Comparison of ENCODE assay signal across 8 cellular contexts in the genomic region with DNA sequence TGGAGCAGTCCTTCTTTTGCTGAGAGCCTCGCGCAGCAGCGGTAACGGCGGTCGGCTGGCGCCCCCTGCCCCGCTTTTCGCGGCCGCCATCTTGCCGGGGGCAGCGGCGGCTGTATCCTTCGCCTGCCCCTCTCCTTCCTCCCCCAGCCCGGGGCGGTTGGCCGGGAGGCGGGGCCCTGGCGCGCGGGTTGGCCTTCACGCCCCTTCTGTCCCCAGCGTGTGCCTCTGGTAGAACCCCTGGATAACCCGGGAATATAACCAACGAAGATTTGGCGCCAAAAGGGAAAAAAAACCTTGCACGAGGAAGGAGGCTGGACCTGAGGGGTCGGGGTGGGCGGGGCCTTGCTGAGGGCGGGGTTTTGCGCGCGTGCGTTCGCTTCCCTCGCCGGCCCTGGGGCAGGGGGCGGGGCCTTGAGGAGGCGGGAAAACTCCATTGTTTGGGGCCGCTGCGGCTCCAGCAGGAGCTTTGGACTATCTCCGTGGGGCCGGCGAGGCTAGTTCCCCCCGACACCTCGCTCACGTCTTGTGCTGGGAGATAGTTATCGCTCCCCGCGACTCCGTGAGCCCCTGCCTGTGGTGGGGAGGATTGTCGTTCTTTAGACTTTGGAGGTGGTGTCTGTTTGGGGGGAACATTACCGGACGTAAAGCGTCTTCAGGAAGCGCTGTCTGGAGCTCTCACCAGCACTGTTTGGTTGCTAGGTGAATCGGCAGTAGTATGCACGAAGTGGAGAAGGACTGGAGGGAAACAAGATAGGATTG. TPM values are rescaled to one million over a fixed set of nuclear protein-coding genes. Genes with fewer than 3 reads are reported as not detected.
DNase-seq lines count a peak whose midpoint lies in the region; ATAC-seq, FAIRE-seq and TF ChIP-seq lines count a peak whose summit lies in the region.

No MANE protein-coding gene starts in this region.

- no peaks in the 10 kb centered on the region for H3K27me3 Mint-ChIP-seq in activated CD4-positive, alpha-beta T cell treated with anti-CD3 and anti-CD28 coated beads for 36 hours

- peaks cover 13% of the 10 kb centered on the region; the same call in 2 of the 3 replicates for H3K4me1 ChIP-seq in A549

- CTCF ChIA-PET in A549 (lab: Yijun Ruan, JAX), result no interaction called here
- CTCF ChIA-PET in activated CD4-positive, alpha-beta T cell treated with anti-CD3 and anti-CD28 coated beads for 36 hours (lab: Charles Lee), result interaction anchor here (0.7 to 1.4 kb wide), 3 partner anchors 85 to 279 kb away, joined by 3 to 4 read pairs (median 3); a partner anchor contains a TSS

- DNase-seq in A549 (ENCODE audit: low read depth in 1 of 2, low spot score in 1 of 2), result peak; percentile 71 to 89
- peak; percentile 81 for DNase-seq in NCI-H510A treated with DMSO at 0.1 percent for 48 hours (lab: John Stamatoyannopoulos, UW)
- DNase-seq in activated CD4-positive, alpha-beta T cell treated with anti-CD3 and anti-CD28 coated beads for 36 hours, result peak; percentile 95
- DNase-seq in choroid plexus epithelial cell (ENCODE audit: low read depth), result peak; percentile 93
- DNase-seq in stimulated activated CD4-positive, alpha-beta T cell treated with anti-CD3 and anti-CD28 coated beads, Interleukin-1b, Interleukin-23, amount 100 ng/mL, for 1 hour (ENCODE audit: low read depth in 2 of 2), result peak; percentile 62 to 80

- peak overlapping the region; percentile 94 for H3K4me2 ChIP-seq in A549

- peaks cover 28% of the 10 kb centered on the region for H3K4me1 Mint-ChIP-seq in activated CD4-positive, alpha-beta T cell treated with anti-CD3 and anti-CD28 coated beads for 36 hours

- peaks cover 5% of the 10 kb centered on the region for H3K36me3 Mint-ChIP-seq in activated CD4-positive, alpha-beta T cell treated with anti-CD3 and anti-CD28 coated beads for 36 hours (ENCODE audit: low read depth)

- WGBS in A549 (ENCODE audit: missing lambda C conversion rate), result 4% methylated on average over 9 of the region's 59 CpGs

- peak overlapping the region; percentile 89 for H3K4me3 ChIP-seq in A549
- H3K4me3 ChIP-seq in choroid plexus epithelial cell (ENCODE audit: low read depth, low read length), result peak overlapping the region; percentile 100

- TF ChIP-seq CTCF in A549 (IDR thresholded peaks at IDR 0.05), result no peak
- TF ChIP-seq CTCF in choroid plexus epithelial cell (conservative IDR thresholded peaks at IDR 0.05; ENCODE audit: low read depth, low read length), result no peak

- H3K4me3 Mint-ChIP-seq in activated CD4-positive, alpha-beta T cell treated with anti-CD3 and anti-CD28 coated beads for 36 hours, result peak overlapping the region; percentile 91

- no peak for TF ChIP-seq POLR2A in A549 (IDR thresholded peaks at IDR 0.05; ENCODE audit: low read length)

- TF ChIP-seq EP300 in A549 (IDR thresholded peaks at IDR 0.05), result no peak

- no peaks in the 10 kb centered on the region for H3K9me3 ChIP-seq in A549

- POLR2A ChIA-PET in A549 (lab: Yijun Ruan, JAX), result interaction anchor here (0.8 to 3.6 kb wide), 4 partner anchors 9 to 104 kb away, joined by 3 to 27 read pairs (median 4); a partner anchor contains a TSS
- POLR2A ChIA-PET in activated CD4-positive, alpha-beta T cell treated with anti-CD3 and anti-CD28 coated beads for 36 hours (lab: Charles Lee), result interaction anchor here (0.6 to 3.9 kb wide), 14 partner anchors 10 to 809 kb away, joined by 3 to 36 read pairs (median 5); a partner anchor contains a TSS

- no peaks in the 10 kb centered on the region for H3K9me3 Mint-ChIP-seq in activated CD4-positive, alpha-beta T cell treated with anti-CD3 and anti-CD28 coated beads for 36 hours (ENCODE audit: low read depth)

- FAIRE-seq in A549 (lab: Jason Lieb, UNC), result no peak

- H3K27ac ChIP-seq in A549, result peak overlapping the region; percentile 91 to 98
- peak overlapping the region; percentile 93 for H3K27ac ChIP-seq in layer of hippocampus (ENCODE audit: low read depth, low read length)

- H3K27me3 ChIP-seq in layer of hippocampus (ENCODE audit: control insufficient read depth, insufficient read depth, low read length), result no peaks in the 10 kb centered on the region

- peak; percentile 68 to 70 for ATAC-seq in A549
- ATAC-seq in GM18907 (IDR thresholded peaks at IDR 0.05; ENCODE audit: unreplicated experiment), result peak; percentile 41
- peak; percentile 19 for ATAC-seq in HG03378 (IDR thresholded peaks at IDR 0.05; ENCODE audit: unreplicated experiment)
- peak; percentile 45 for ATAC-seq in activated CD4-positive, alpha-beta T cell treated with anti-CD3 and anti-CD28 coated beads for 36 hours

- no peak; a peak in 1 of 5 replicates for TF ChIP-seq RAD21 in A549 (conservative IDR thresholded peaks at IDR 0.05 in 1 of 2, IDR thresholded peaks at IDR 0.05 in 1 of 2)

- H3K27ac Mint-ChIP-seq in activated CD4-positive, alpha-beta T cell treated with anti-CD3 and anti-CD28 coated beads for 36 hours, result peak overlapping the region; percentile 100

- intact Hi-C loops in activated CD4-positive, alpha-beta T cell treated with anti-CD3 and anti-CD28 coated beads for 36 hours (cut with DNase I, micrococcal nuclease), result loop anchor here (1.0 to 10.0 kb wide), 12 partner anchors 62 to 850 kb away; a partner anchor contains a TSS

TF ChIP-seq in A549, 52 proteins besides CTCF, POLR2A, EP300 and RAD21 (continues in another document):
- TF ChIP-seq JUN (IDR thresholded peaks at IDR 0.05), result no peak; a peak in 1 of 5 replicates
- TF ChIP-seq, protein P1, sequence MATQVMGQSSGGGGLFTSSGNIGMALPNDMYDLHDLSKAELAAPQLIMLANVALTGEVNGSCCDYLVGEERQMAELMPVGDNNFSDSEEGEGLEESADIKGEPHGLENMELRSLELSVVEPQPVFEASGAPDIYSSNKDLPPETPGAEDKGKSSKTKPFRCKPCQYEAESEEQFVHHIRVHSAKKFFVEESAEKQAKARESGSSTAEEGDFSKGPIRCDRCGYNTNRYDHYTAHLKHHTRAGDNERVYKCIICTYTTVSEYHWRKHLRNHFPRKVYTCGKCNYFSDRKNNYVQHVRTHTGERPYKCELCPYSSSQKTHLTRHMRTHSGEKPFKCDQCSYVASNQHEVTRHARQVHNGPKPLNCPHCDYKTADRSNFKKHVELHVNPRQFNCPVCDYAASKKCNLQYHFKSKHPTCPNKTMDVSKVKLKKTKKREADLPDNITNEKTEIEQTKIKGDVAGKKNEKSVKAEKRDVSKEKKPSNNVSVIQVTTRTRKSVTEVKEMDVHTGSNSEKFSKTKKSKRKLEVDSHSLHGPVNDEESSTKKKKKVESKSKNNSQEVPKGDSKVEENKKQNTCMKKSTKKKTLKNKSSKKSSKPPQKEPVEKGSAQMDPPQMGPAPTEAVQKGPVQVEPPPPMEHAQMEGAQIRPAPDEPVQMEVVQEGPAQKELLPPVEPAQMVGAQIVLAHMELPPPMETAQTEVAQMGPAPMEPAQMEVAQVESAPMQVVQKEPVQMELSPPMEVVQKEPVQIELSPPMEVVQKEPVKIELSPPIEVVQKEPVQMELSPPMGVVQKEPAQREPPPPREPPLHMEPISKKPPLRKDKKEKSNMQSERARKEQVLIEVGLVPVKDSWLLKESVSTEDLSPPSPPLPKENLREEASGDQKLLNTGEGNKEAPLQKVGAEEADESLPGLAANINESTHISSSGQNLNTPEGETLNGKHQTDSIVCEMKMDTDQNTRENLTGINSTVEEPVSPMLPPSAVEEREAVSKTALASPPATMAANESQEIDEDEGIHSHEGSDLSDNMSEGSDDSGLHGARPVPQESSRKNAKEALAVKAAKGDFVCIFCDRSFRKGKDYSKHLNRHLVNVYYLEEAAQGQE (IDR thresholded peaks at IDR 0.05), result no peak
- TF ChIP-seq FOXS1 (CRISPR knock-in tag; IDR thresholded peaks at IDR 0.05), result no peak
- no peak for TF ChIP-seq ZC3H11A (IDR thresholded peaks at IDR 0.05)
- no peak for TF ChIP-seq NR3C1 (IDR thresholded peaks at IDR 0.05)
- no peak for TF ChIP-seq CBX8 (IDR thresholded peaks at IDR 0.05)
- no peak for TF ChIP-seq MYC (IDR thresholded peaks at IDR 0.05; ENCODE audit: borderline replicate concordance, low read length)
- TF ChIP-seq TP53 (CRISPR knock-in tag; IDR thresholded peaks at IDR 0.05), result no peak
- no peak for TF ChIP-seq HOXB13 (CRISPR knock-in tag; IDR thresholded peaks at IDR 0.05; ENCODE audit: low read depth)
- no peak for TF ChIP-seq CEBPB (IDR thresholded peaks at IDR 0.05)
- TF ChIP-seq RFX5 (IDR thresholded peaks at IDR 0.05), result no peak
- TF ChIP-seq SREBF2 (IDR thresholded peaks at IDR 0.05), result no peak
- TF ChIP-seq CHD4 (IDR thresholded peaks at IDR 0.05; ENCODE audit: borderline replicate concordance), result no peak
- TF ChIP-seq GATA3 (IDR thresholded peaks at IDR 0.05; ENCODE audit: borderline replicate concordance), result no peak
- no peak for TF ChIP-seq RNF2 (IDR thresholded peaks at IDR 0.05; ENCODE audit: borderline replicate concordance, low read depth)
- 0 out of 2 replicates have a peak, but pooled peaks have one; percentile 25 for TF ChIP-seq PHF8 (IDR thresholded peaks at IDR 0.05; ENCODE audit: borderline replicate concordance, low read depth)
- 0 out of 2 replicates have a peak, but pooled peaks have one; percentile 38 for TF ChIP-seq KDM5A (IDR thresholded peaks at IDR 0.05)
- TF ChIP-seq CBX2 (IDR thresholded peaks at IDR 0.05; ENCODE audit: borderline replicate concordance, low read depth), result no peak

RNA-seq across cellular contexts. Expression of a gene that starts 0.7 kb away (rescaled TPM):
- polyA plus RNA-seq in A549 (2011; rRNA removed) (101 and 139 TPM in 2 replicates), A549 (2017; fragmentation: RNase III; extraction: RNeasy Plus Mini Kit Qiagen cat#74134 plus additional on column Dnase treatment) (262 to 273 TPM (median 272 TPM) in 3 replicates)
- 129 and 138 TPM in 2 replicates for polyA plus RNA-seq in A549 (2012; cell fraction: cytosol; rRNA removed)
- 108 and 124 TPM in 2 replicates for polyA plus RNA-seq in A549 (2012; cell fraction: nucleus; rRNA removed)
- polyA minus RNA-seq in A549 (2011; rRNA and poly(A)+ RNA removed), result 42.9 and 82.8 TPM in 2 replicates
- 100 to 1,000 TPM; 228 to 282 TPM for total RNA-seq in activated CD4-positive, alpha-beta T cell treated with anti-CD3 and anti-CD28 coated beads for 36 hours

RNA-seq across cellular contexts. Expression of a gene that starts 33.9 kb away (rescaled TPM):
- polyA plus RNA-seq in A549 (2011; rRNA removed) (110 and 139 TPM in 2 replicates), A549 (2017; fragmentation: RNase III; extraction: RNeasy Plus Mini Kit Qiagen cat#74134 plus additional on column Dnase treatment) (77.3 to 92.8 TPM (median 89.0 TPM) in 3 replicates)
- 116 and 122 TPM in 2 replicates for polyA plus RNA-seq in A549 (2012; cell fraction: cytosol; rRNA removed)
- 105 and 119 TPM in 2 replicates for polyA plus RNA-seq in A549 (2012; cell fraction: nucleus; rRNA removed)
- polyA minus RNA-seq in A549 (2011; rRNA and poly(A)+ RNA removed), result 110 and 117 TPM in 2 replicates
- total RNA-seq in activated CD4-positive, alpha-beta T cell treated with anti-CD3 and anti-CD28 coated beads for 36 hours, result 100 to 1,000 TPM; 140 to 181 TPM

RNA-seq across cellular contexts. Expression of a gene that starts 39.3 kb away (rescaled TPM):
- polyA plus RNA-seq in A549 (2011; rRNA removed) (0.38 and 0.50 TPM in 2 replicates), A549 (2017; fragmentation: RNase III; extraction: RNeasy Plus Mini Kit Qiagen cat#74134 plus additional on column Dnase treatment) (0.26 to 0.66 TPM (median 0.49 TPM) in 3 replicates)
- polyA plus RNA-seq in A549 (2012; cell fraction: cytosol; rRNA removed), result 0.26 and 0.35 TPM in 2 replicates
- 3.4 TPM in 2 replicates for polyA plus RNA-seq in A549 (2012; cell fraction: nucleus; rRNA removed)
- polyA minus RNA-seq in A549 (2011; rRNA and poly(A)+ RNA removed), result 1.7 and 2.0 TPM in 2 replicates
- 1 to 10 TPM; 1.0 to 1.6 TPM for total RNA-seq in activated CD4-positive, alpha-beta T cell treated with anti-CD3 and anti-CD28 coated beads for 36 hours

Comparison
In these comparisons a context has a peak if more than half of its experiments do, and no peak if none do; other contexts are left out.
1. Peak in every context shown above with its lines: DNase-seq, ATAC-seq, H3K4me3 ChIP-seq and H3K27ac ChIP-seq.
2. ATAC-seq: peak in every context shown above with its lines; median percentile 69 in A549; 45 in activated CD4-positive, alpha-beta T cell treated with anti-CD3 and anti-CD28 coated beads for 36 hours; 41 in GM18907; 19 in HG03378.